Comparison of ENCODE assay signal across 19 cellular contexts in the genomic region with DNA sequence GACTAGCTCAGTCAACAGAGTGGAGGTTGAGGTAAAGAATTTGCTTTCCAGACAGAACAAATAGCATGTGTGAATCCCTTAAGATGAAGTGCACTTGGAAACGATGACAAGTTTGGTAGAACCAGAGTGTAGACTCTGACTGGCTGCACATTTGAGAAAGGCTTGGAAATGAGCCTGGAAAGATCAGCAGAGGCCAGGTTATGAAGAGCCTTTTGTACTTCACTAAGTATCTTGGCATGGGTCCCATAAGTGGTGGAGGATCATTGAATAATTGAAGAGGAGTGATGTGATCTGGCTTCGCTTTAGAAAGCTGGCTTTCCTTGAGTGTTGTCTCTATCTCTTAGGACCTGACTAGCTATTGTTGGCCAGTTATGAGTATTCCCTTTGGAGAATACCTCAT.
DNase-seq lines count a peak whose midpoint lies in the region; ATAC-seq and TF ChIP-seq lines count a peak whose summit lies in the region.
"Had no signal": no experiment of that assay in that cellular context is flagged by ENCODE, and none has a peak within 500 bp of the region (broad histone marks: within the 10 kb centered on the region; RNA-seq: fewer than 3 reads in every experiment).

No MANE protein-coding gene starts in this region.

- no peak for TF ChIP-seq EP300 in esophagus muscularis mucosa (IDR thresholded peaks at IDR 0.05)

- intact Hi-C loops in esophagus muscularis mucosa (cut with DNase I) = no loop called here

- H3K27ac ChIP-seq in esophagus muscularis mucosa (replicated peaks in 1 of 4) = no peak overlapping the region
- H3K27ac ChIP-seq: transverse colon had no signal

- no peak overlapping the region for H3K4me3 ChIP-seq in esophagus muscularis mucosa
- H3K4me3 ChIP-seq: transverse colon had no signal

- H3K36me3 ChIP-seq in esophagus muscularis mucosa = no peaks in the 10 kb centered on the region
- H3K36me3 ChIP-seq: transverse colon had no signal

- ATAC-seq in HG03039 (IDR thresholded peaks at IDR 0.05; ENCODE audit: unreplicated experiment) (no peak), GM18502 (IDR thresholded peaks at IDR 0.05; ENCODE audit: poor library complexity, unreplicated experiment) (no peak)
- ATAC-seq: activated T-cell treated with anti-CD3 and anti-CD28 coated beads, Interleukin-2, amount 50 U/mL, for 72 hours; naive thymus-derived CD4-positive, alpha-beta T cell had no signal

- WGBS in esophagus muscularis mucosa = 53% methylated on average over 2 of the region's 2 CpGs

- no peak for TF ChIP-seq POLR2A in esophagus muscularis mucosa (IDR thresholded peaks at IDR 0.05; ENCODE audit: low read depth)

- TF ChIP-seq CTCF in esophagus muscularis mucosa (IDR thresholded peaks at IDR 0.05) = no peak

- H3K4me1 ChIP-seq in esophagus muscularis mucosa = peaks cover 0 to 12% (median 10%) of the 10 kb centered on the region in 4 donors
- H3K4me1 ChIP-seq: Caco-2, transverse colon had no signal

- peak; percentile 45 for DNase-seq in COLO829 (ENCODE audit: low spot score)
- peak; percentile 21 for DNase-seq in NCI-H1092 (lab: John Stamatoyannopoulos, UW)
- peak; percentile 79 for DNase-seq in NCI-H345 (lab: John Stamatoyannopoulos, UW)
- DNase-seq in esophagus muscularis mucosa (ENCODE audit: extremely low spot score) = peak; percentile 55
- no peak for DNase-seq in ureter (ENCODE audit: low spot score)
- no peak for DNase-seq in activated CD4-positive, alpha-beta T cell treated with anti-CD3 and anti-CD28 coated beads for 48 hours
- DNase-seq: activated CD4-positive, alpha-beta T cell treated with anti-CD3 and anti-CD28 coated beads for 4 hours; activated naive CD4-positive, alpha-beta T cell treated with anti-CD3 and anti-CD28 coated beads for 36 hours; activated T-cell treated with anti-CD3 and anti-CD28 coated beads, Interleukin-2, amount 50 U/mL, for 72 hours; Caco-2; KBM-7; naive thymus-derived CD4-positive, alpha-beta T cell; NCI-H2081 treated with DMSO at 0.1 percent for 48 hours; NK-92 treated with Interleukin-12 subunit alpha and Interleukin-12 subunit beta, amount 100 ng/mL, for 24 hours; SIG-M5; T-helper 1 cell; transverse colon had no signal

- H3K9me3 ChIP-seq in esophagus muscularis mucosa = peaks cover 0 to 9% (median 6%) of the 10 kb centered on the region in 4 donors

- H3K27me3 ChIP-seq in esophagus muscularis mucosa = no peaks in the 10 kb centered on the region
- H3K27me3 ChIP-seq: transverse colon had no signal

Comparison
In these comparisons a context has a peak if more than half of its experiments do, and no peak if none do; other contexts are left out.
1. DNase-seq: peak in COLO829 (single experiment), NCI-H1092 (single experiment), NCI-H345 (single experiment) and esophagus muscularis mucosa (single experiment); none in ureter (single experiment) and activated CD4-positive, alpha-beta T cell treated with anti-CD3 and anti-CD28 coated beads for 48 hours (single experiment).